Comparison of ENCODE assay signal across 27 cellular contexts in the genomic region with DNA sequence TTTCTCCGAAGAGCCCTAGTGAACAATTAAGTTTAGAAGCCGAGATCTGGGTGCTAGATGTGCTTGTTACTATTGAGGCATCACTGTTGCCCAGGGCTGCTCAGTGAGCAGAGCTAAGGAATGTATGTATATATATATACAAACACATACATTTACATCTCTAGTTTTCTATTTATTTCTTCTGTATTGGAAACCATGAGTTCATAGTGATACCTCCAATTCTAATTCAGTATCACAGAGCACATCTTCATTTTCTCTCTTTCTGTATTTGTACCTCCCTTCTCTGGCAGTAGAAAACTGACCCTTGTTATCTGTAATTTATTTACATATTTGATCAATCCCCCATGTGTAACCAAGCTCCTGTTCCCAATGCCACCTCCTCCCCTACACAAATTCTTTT. TPM values are rescaled to one million over a fixed set of nuclear protein-coding genes. Genes with fewer than 3 reads are reported as not detected.
DNase-seq lines count a peak whose midpoint lies in the region; ATAC-seq, FAIRE-seq and TF ChIP-seq lines count a peak whose summit lies in the region.
"Had no signal": no experiment of that assay in that cellular context is flagged by ENCODE, and none has a peak within 500 bp of the region (broad histone marks: within the 10 kb centered on the region; RNA-seq: fewer than 3 reads in every experiment).

No MANE protein-coding gene starts in this region.

- no peak for DNase-seq in activated naive CD4-positive, alpha-beta T cell treated with anti-CD3 and anti-CD28 coated beads, Interleukin-2, amount 10 ng/mL, durations not matched to agents 7 days and 5 days
- no peak for DNase-seq in activated naive CD4-positive, alpha-beta T cell treated with Interleukin-2 at 50 U/mL for 16 hours
- DNase-seq in H9 (no peak), HTR-8/SVneo (ENCODE audit: insufficient read length, low spot score) (no peak), H1 (ENCODE audit: low read depth in 1 of 2, low spot score in 2 of 2) (no peak)
- no peak for DNase-seq in stimulated activated CD4-positive, alpha-beta T cell treated with anti-CD3 and anti-CD28 coated beads, Interleukin-2, amount 100 ng/mL, for 48 hours
- DNase-seq: ACHN; activated CD4-positive, alpha-beta T cell treated with anti-CD3 and anti-CD28 coated beads for 48 hours; activated CD8-positive, alpha-beta memory T cell treated with anti-CD3 and anti-CD28 coated beads, Interleukin-2, amount 50 U/mL, for 48 hours; amygdala; BE2C; effector CD4-positive, alpha-beta T cell; kidney; naive B cell; NCI-H1092; NCI-H1694 treated with DMSO at 0.1 percent for 48 hours; OCI-M1; right lobe of liver; SK-N-SH; stimulated activated CD4-positive, alpha-beta T cell treated with anti-CD3 and anti-CD28 coated beads, Interleukin-4, amount 100 ng/mL, for 1 hour; upper lobe of right lung had no signal

- H2BK12ac ChIP-seq in H9 (ENCODE audit: insufficient read length, low read depth, low read length) (no peak overlapping the region), H1 (ENCODE audit: low read depth, low read length) (no peak overlapping the region)

- POLR2A ChIA-PET in H1 (lab: Charles Lee; ENCODE audit: partially characterized antibody): no interaction called here

- ATAC-seq in GM18873 (IDR thresholded peaks at IDR 0.05; ENCODE audit: low FRiP score, unreplicated experiment) (no peak), HG02981 (IDR thresholded peaks at IDR 0.05; ENCODE audit: unreplicated experiment) (no peak)
- ATAC-seq: right lobe of liver, upper lobe of right lung had no signal

- H3K36me3 ChIP-seq in H1 (ENCODE audit: control insufficient read depth in 2 of 4, insufficient read depth in 4 of 4, low read length in 3 of 4): no peaks in the 10 kb centered on the region
- H3K36me3 ChIP-seq: BE2C, HAP-1, neutrophil, right lobe of liver, upper lobe of right lung had no signal

- H3K9ac ChIP-seq in H9 (ENCODE audit: extremely low read depth, insufficient read length, low read length): no peak overlapping the region
- no peak overlapping the region for H3K9ac ChIP-seq in H1 (replicated peaks in 1 of 4; ENCODE audit: extremely low read depth in 1 of 4, low read depth in 3 of 4, low read length in 3 of 4)
- H3K9ac ChIP-seq: SK-N-SH had no signal

- no peak overlapping the region for H3T11ph ChIP-seq in H9 (ENCODE audit: low read length)

- H3K9me3 ChIP-seq in H9 (ENCODE audit: control insufficient read depth, low read depth, low read length) (no peaks in the 10 kb centered on the region), H1 (ENCODE audit: insufficient read depth in 2 of 2, low read depth in 1 of 2, low read length in 1 of 2) (no peaks in the 10 kb centered on the region)
- H3K9me3 ChIP-seq: BE2C, HAP-1, neutrophil, right lobe of liver, SK-N-SH, upper lobe of right lung had no signal

- H3K27ac ChIP-seq in H9 (ENCODE audit: insufficient read length, low read depth, low read length) (no peak overlapping the region), H1 (ENCODE audit: low read depth, low read length) (no peak overlapping the region)
- H3K27ac ChIP-seq: epithelial cell of prostate, neutrophil, right lobe of liver, upper lobe of right lung had no signal

- H2BK15ac ChIP-seq in H9 (ENCODE audit: low read depth, low read length) (no peak overlapping the region), H1 (ENCODE audit: low read length) (0 out of 2 replicates have a peak overlapping the region, but pooled peaks have one; percentile 61)

- H2AK5ac ChIP-seq in H9 (ENCODE audit: insufficient read length, low read length): no peak overlapping the region
- H2AK5ac ChIP-seq in H1 (ENCODE audit: low read depth, low read length): no peak overlapping the region

- H3K27me3 Mint-ChIP-seq in activated naive CD4-positive, alpha-beta T cell treated with anti-CD3 and anti-CD28 coated beads, Interleukin-2, amount 10 ng/mL, durations not matched to agents 7 days and 5 days: no peaks in the 10 kb centered on the region
- no peaks in the 10 kb centered on the region for H3K27me3 Mint-ChIP-seq in H9 (ENCODE audit: low read depth)

- H3K18ac ChIP-seq in H9 (ENCODE audit: insufficient read length, low read depth, low read length) (no peak overlapping the region), H1 (ENCODE audit: extremely low read depth, low read length) (no peak overlapping the region)

- H3K27me3 ChIP-seq in H9 (ENCODE audit: insufficient read depth, low read length) (no peaks in the 10 kb centered on the region), H1 (replicated peaks in 1 of 4; ENCODE audit: control insufficient read depth in 3 of 4, extremely low read depth in 1 of 4, insufficient read depth in 3 of 4, low read length in 3 of 4) (no peaks in the 10 kb centered on the region)
- H3K27me3 ChIP-seq: BE2C, neutrophil, right lobe of liver, upper lobe of right lung had no signal

- H2BK5ac ChIP-seq in H9 (ENCODE audit: insufficient read length, low read length) (no peak overlapping the region), H1 (ENCODE audit: low read depth, low read length) (no peak overlapping the region)

- H3K36me3 Mint-ChIP-seq in activated naive CD4-positive, alpha-beta T cell treated with anti-CD3 and anti-CD28 coated beads, Interleukin-2, amount 10 ng/mL, durations not matched to agents 7 days and 5 days: peaks cover 27% of the 10 kb centered on the region
- H3K36me3 Mint-ChIP-seq in H9 (ENCODE audit: insufficient read depth in 1 of 3, low read depth in 3 of 3): no peaks in the 10 kb centered on the region
- H3K36me3 Mint-ChIP-seq: naive B cell had no signal

- no peaks in the 10 kb centered on the region for H3K9me3 Mint-ChIP-seq in activated naive CD4-positive, alpha-beta T cell treated with anti-CD3 and anti-CD28 coated beads, Interleukin-2, amount 10 ng/mL, durations not matched to agents 7 days and 5 days
- peaks cover 3% of the 10 kb centered on the region in 2 experiments; a peak in 3 of 5 replicates for H3K9me3 Mint-ChIP-seq in H9
- H3K9me3 Mint-ChIP-seq: naive B cell had no signal

- H3K4me1 Mint-ChIP-seq in activated naive CD4-positive, alpha-beta T cell treated with anti-CD3 and anti-CD28 coated beads, Interleukin-2, amount 10 ng/mL, durations not matched to agents 7 days and 5 days: peaks cover 57% of the 10 kb centered on the region
- H3K4me1 Mint-ChIP-seq in H9: peaks cover 43 to 46% of the 10 kb centered on the region in 2 experiments

- H3K4me3 Mint-ChIP-seq in activated naive CD4-positive, alpha-beta T cell treated with anti-CD3 and anti-CD28 coated beads, Interleukin-2, amount 10 ng/mL, durations not matched to agents 7 days and 5 days: no peak overlapping the region
- H3K4me3 Mint-ChIP-seq in H9: no peak overlapping the region; a peak in 1 of 5 replicates
- H3K4me3 Mint-ChIP-seq: naive B cell had no signal

- CTCF ChIA-PET in activated naive CD4-positive, alpha-beta T cell treated with anti-CD3 and anti-CD28 coated beads, Interleukin-2, amount 10 ng/mL, durations not matched to agents 7 days and 5 days (lab: Charles Lee): interaction anchor here (1.7 kb wide), 1 partner anchor 208 kb away, joined by 4 read pairs; no protein-coding TSS in a partner anchor
- CTCF ChIA-PET in H1 (lab: Charles Lee; ENCODE audit: partially characterized antibody): interaction anchor here (0.5 to 2.3 kb wide), 4 partner anchors 11 to 352 kb away, joined by 3 to 9 read pairs (median 4); no protein-coding TSS in a partner anchor

- H2AFZ ChIP-seq in H9 (ENCODE audit: low read length): no peak overlapping the region
- no peak overlapping the region for H2AFZ ChIP-seq in H1 (ENCODE audit: low read length)

- TF ChIP-seq CTCF in H9 (conservative IDR thresholded peaks at IDR 0.05) (no peak), H1 (IDR thresholded peaks at IDR 0.05; ENCODE audit: control extremely low read depth in 1 of 3, insufficient read depth in 1 of 3, low read depth in 1 of 3, low read length in 3 of 3) (no peak)

- no CpG with 5 or more reads among the region's 2 CpGs for WGBS in H9 (ENCODE audit: extremely low coverage, insufficient read length, low lambda C conversion rate)
- WGBS in H1 (ENCODE audit: extremely low coverage in 1 of 2, insufficient coverage in 1 of 2, insufficient read length in 1 of 2, insufficient replicate concordance in 2 of 2, low coverage in 1 of 2, low lambda C conversion rate in 2 of 2, missing lambda C conversion rate in 1 of 2), 2 experiments: 96% methylated on average over 2 of the region's 2 CpGs; no CpG with 5 or more reads in 1 of the 2 experiments

- H3K79me2 ChIP-seq in H9 (ENCODE audit: insufficient read depth, low read length) (no peaks in the 10 kb centered on the region), H1 (ENCODE audit: control insufficient read depth in 1 of 2, insufficient read depth in 2 of 2, low read length in 2 of 2) (no peaks in the 10 kb centered on the region)

- no peaks in the 10 kb centered on the region for H3K79me1 ChIP-seq in H9 (ENCODE audit: insufficient read depth, low read depth, low read length, poor library complexity, severe bottlenecking)
- no peaks in the 10 kb centered on the region for H3K79me1 ChIP-seq in H1 (ENCODE audit: low read depth, low read length)

- H3K4ac ChIP-seq in H9 (ENCODE audit: low read depth, low read length) (no peak overlapping the region), H1 (replicated peaks; ENCODE audit: insufficient read length, low read depth, low read length) (peak overlapping the region; percentile 91)

- H2BK20ac ChIP-seq in H9 (ENCODE audit: low read depth, low read length, poor library complexity, severe bottlenecking) (no peak overlapping the region), H1 (ENCODE audit: low read length) (no peak overlapping the region)

- no peaks in the 10 kb centered on the region for H3K23me2 ChIP-seq in H9 (ENCODE audit: insufficient read length, low read depth, low read length, poor library complexity, severe bottlenecking)
- no peaks in the 10 kb centered on the region for H3K23me2 ChIP-seq in H1 (ENCODE audit: low read depth, low read length)

- no peak overlapping the region for H4K5ac ChIP-seq in H9 (ENCODE audit: insufficient read length, low read depth, low read length)
- no peak overlapping the region for H4K5ac ChIP-seq in H1 (ENCODE audit: insufficient read length, low read depth, low read length)

- H4K8ac ChIP-seq in H9 (replicated peaks; ENCODE audit: insufficient read length, low read depth, low read length) (no peak overlapping the region), H1 (ENCODE audit: extremely low read depth, insufficient read depth, low read length) (no peak overlapping the region)

- TF ChIP-seq EP300 in H1 (IDR thresholded peaks at IDR 0.05; ENCODE audit: borderline replicate concordance in 1 of 2, low read depth in 2 of 2, low read length in 2 of 2): no peak

- TF ChIP-seq POLR2A in H1 (IDR thresholded peaks at IDR 0.05; ENCODE audit: control extremely low read depth in 1 of 2, low read depth in 2 of 2, low read length in 2 of 2): no peak

- peak overlapping the region; percentile 44 for H3K27ac Mint-ChIP-seq in activated naive CD4-positive, alpha-beta T cell treated with anti-CD3 and anti-CD28 coated beads, Interleukin-2, amount 10 ng/mL, durations not matched to agents 7 days and 5 days
- peak overlapping the region in 2 of 3 experiments; percentile 6 to 16; a peak in 2 of 7 replicates for H3K27ac Mint-ChIP-seq in H9
- H3K27ac Mint-ChIP-seq: progenitor cell of endocrine pancreas had no signal

- H3K4me1 ChIP-seq in H9 (ENCODE audit: insufficient read depth, low read length) (peaks cover 7% of the 10 kb centered on the region), H1 (replicated peaks in 1 of 4; ENCODE audit: control insufficient read depth in 3 of 4, insufficient read depth in 4 of 4, low read length in 3 of 4) (peaks cover 0 to 4% (median 2%) of the 10 kb centered on the region in 4 experiments; a peak in 3 of 7 replicates)
- H3K4me1 ChIP-seq: BE2C, right lobe of liver, upper lobe of right lung had no signal

- no peak overlapping the region for H3K14ac ChIP-seq in H9 (ENCODE audit: insufficient read depth, low read length)
- no peak overlapping the region for H3K14ac ChIP-seq in H1 (ENCODE audit: insufficient read length)

- H2BK120ac ChIP-seq in H9 (ENCODE audit: low read depth, low read length, poor library complexity, severe bottlenecking) (no peak overlapping the region), H1 (replicated peaks; ENCODE audit: low read depth, low read length) (no peak overlapping the region)

- peak; percentile 31 for FAIRE-seq in HTR-8/SVneo (lab: Jason Lieb, UNC)
- no peak for FAIRE-seq in H1 (lab: Jason Lieb, UNC)
- FAIRE-seq: kidney had no signal

- H4K20me1 ChIP-seq in H9 (ENCODE audit: control insufficient read depth, insufficient read depth, insufficient read length) (no peaks in the 10 kb centered on the region), H1 (replicated peaks in 1 of 2; ENCODE audit: control insufficient read depth in 1 of 2, insufficient read depth in 2 of 2, low read length in 2 of 2) (no peaks in the 10 kb centered on the region)

- no peak overlapping the region for H3K23ac ChIP-seq in H9 (ENCODE audit: insufficient read length, low read depth, low read length)
- no peak overlapping the region for H3K23ac ChIP-seq in H1 (ENCODE audit: insufficient read length)

- no peak overlapping the region; a peak in 1 of 8 replicates for H3K4me3 ChIP-seq in H1 (ENCODE audit: extremely low read depth in 1 of 4, insufficient read depth in 2 of 4, low read depth in 3 of 4, low read length in 4 of 4)
- H3K4me3 ChIP-seq: HAP-1, right lobe of liver, upper lobe of right lung had no signal

- H4K91ac ChIP-seq in H9 (ENCODE audit: insufficient read length, low read depth, low read length) (no peak overlapping the region), H1 (replicated peaks; ENCODE audit: insufficient read length, low read length) (no peak overlapping the region)

- no peak overlapping the region for H3K56ac ChIP-seq in H9 (ENCODE audit: insufficient read length, low read depth, low read length)
- H3K56ac ChIP-seq in H1 (replicated peaks; ENCODE audit: insufficient read length, low read depth, low read length): no peak overlapping the region

- no peak overlapping the region for H3K4me2 ChIP-seq in H9 (ENCODE audit: insufficient read depth, insufficient read length, low read length)
- H3K4me2 ChIP-seq in H1 (ENCODE audit: insufficient read depth in 1 of 2, low read depth in 2 of 2, low read length in 2 of 2): no peak overlapping the region
- H3K4me2 ChIP-seq: SK-N-SH had no signal

- TF ChIP-seq RAD21 in H1 (IDR thresholded peaks at IDR 0.05 in 1 of 2, conservative IDR thresholded peaks at IDR 0.05 in 1 of 2; ENCODE audit: low read depth in 2 of 2, low read length in 2 of 2): no peak

RNA-seq across cellular contexts. Expression of a gene that starts 40.7 kb away (rescaled TPM):
- total RNA-seq in H9 (2021): 43.9 and 44.3 TPM in 2 replicates
- total RNA-seq in H1 (2021; fragmentation: NEBNext Ultra II Directional; extraction: Animal tissue kit (Norgen Biotek cat#: 25700)): 25.1 and 25.3 TPM in 2 replicates
- 8.8 and 10.5 TPM in 2 replicates for polyA plus RNA-seq in H1 (2011; rRNA removed)
- 10.8 TPM for polyA plus RNA-seq in H1 (2011; cell fraction: cytosol; rRNA removed)
- polyA plus RNA-seq in H1 (2011; cell fraction: nucleus; rRNA removed): 6.0 TPM
- 14.8 to 24.7 TPM (median 18.1 TPM) in 4 replicates for polyA plus RNA-seq in H1 (2012, experiment 1 of 2)
- polyA plus RNA-seq in H1 (2012, experiment 2 of 2): 2.9 TPM
- polyA plus RNA-seq in H1 (2013, experiment 1 of 2): 14.4 TPM
- polyA plus RNA-seq in H1 (2013, experiment 2 of 2): 15.9 TPM
- 32.5 and 36.2 TPM in 2 replicates for polyA minus RNA-seq in H1 (2011; rRNA and poly(A)+ RNA removed)
- polyA minus RNA-seq in H1 (2011; cell fraction: cytosol; rRNA and poly(A)+ RNA removed): 10.7 TPM
- polyA minus RNA-seq in H1 (2011; cell fraction: nucleus; rRNA and poly(A)+ RNA removed): 37.8 TPM
